Comparison of ENCODE assay signal across 18 cellular contexts in the genomic region with DNA sequence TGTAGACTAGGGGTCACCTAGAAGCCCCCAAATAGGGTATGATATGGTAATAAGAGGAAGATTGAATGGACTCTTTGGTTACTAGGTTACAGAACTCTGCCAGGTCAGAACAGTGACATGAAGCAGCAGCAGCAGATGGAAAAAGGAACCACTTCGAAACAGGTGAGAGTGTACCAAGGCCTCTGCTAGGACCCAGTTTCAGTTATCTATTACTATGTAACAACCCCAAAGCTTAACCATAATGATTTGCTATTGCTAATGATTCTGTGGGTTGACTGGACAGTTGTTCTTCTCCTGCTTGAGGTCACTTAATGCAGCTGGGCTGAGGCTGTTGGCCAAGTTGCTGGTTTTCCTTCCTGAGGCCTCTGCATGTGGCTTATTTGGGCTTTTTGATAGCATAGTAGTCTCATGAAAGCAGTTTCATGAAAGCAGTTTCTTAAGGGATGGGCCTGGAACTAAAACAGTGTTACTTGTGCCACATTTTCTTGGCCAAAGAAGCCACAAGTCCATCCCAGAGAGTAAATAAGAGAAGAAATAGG. TPM values are rescaled to one million over a fixed set of nuclear protein-coding genes. Genes with fewer than 3 reads are reported as not detected.
A peak's percentile ranks its signal among the peaks of the same experiment; 100 is the strongest.
DNase-seq lines count a peak whose midpoint lies in the region; ATAC-seq, FAIRE-seq and TF ChIP-seq lines count a peak whose summit lies in the region.
"Had no signal": no experiment of that assay in that cellular context is flagged by ENCODE, and none has a peak within 500 bp of the region (broad histone marks: within the 10 kb centered on the region; RNA-seq: fewer than 3 reads in every experiment).

No MANE protein-coding gene starts in this region.

- DNase-seq in GM18507 (ENCODE audit: extremely low spot score, insufficient read length, low read depth) (no peak), choroid plexus epithelial cell (ENCODE audit: low read depth) (peak; percentile 17), myocyte (ENCODE audit: low read depth) (peak; percentile 59), DMS79 (lab: John Stamatoyannopoulos, UW) (no peak), mesenteric fat pad (ENCODE audit: low spot score) (no peak)
- DNase-seq: BE2C; CD4-positive, CD25-positive, alpha-beta regulatory T cell; COR-L47; GDM1; Kasumi-1; NCI-H1694 treated with DMSO at 0.1 percent for 48 hours; NCI-H345; NCI-H526 had no signal

- ATAC-seq in HG03342 (IDR thresholded peaks at IDR 0.05; ENCODE audit: unreplicated experiment), result peak; percentile 47
- ATAC-seq in HG02571 (IDR thresholded peaks at IDR 0.05; ENCODE audit: unreplicated experiment), result no peak
- ATAC-seq in HG03135 (IDR thresholded peaks at IDR 0.05; ENCODE audit: unreplicated experiment), result no peak
- ATAC-seq: GM23338, HCT116 had no signal

- H3K4me3 ChIP-seq in choroid plexus epithelial cell (ENCODE audit: low read depth, low read length), result no peak overlapping the region
- H3K4me3 ChIP-seq: GM23338 had no signal

- FAIRE-seq in GM18507 (lab: Jason Lieb, UNC), result peak; percentile 15

- TF ChIP-seq CTCF in choroid plexus epithelial cell (conservative IDR thresholded peaks at IDR 0.05; ENCODE audit: low read depth, low read length), result no peak

RNA-seq across cellular contexts. Expression of gene C9orf43, which starts 17.6 kb away (rescaled TPM):
- total RNA-seq in myocyte (0.26 and 0.64 TPM in 2 replicates), mesenteric fat pad (0.45 TPM)
- 0.49 TPM for polyA plus RNA-seq in myocyte (2012)

RNA-seq across cellular contexts. Expression of gene POLE3, which starts 17.7 kb away (rescaled TPM):
- total RNA-seq in myocyte (53.9 and 65.9 TPM in 2 replicates), mesenteric fat pad (26.4 TPM)
- polyA plus RNA-seq in myocyte (2012), result 40.0 TPM

RNA-seq across cellular contexts. Expression of gene ALAD, which starts 27.0 kb away (rescaled TPM):
- total RNA-seq in myocyte, result 16.0 and 24.5 TPM in 2 replicates
- 39.5 TPM for polyA plus RNA-seq in myocyte (2012)
- 52.8 TPM for total RNA-seq in mesenteric fat pad

RNA-seq across cellular contexts. Expression of gene RGS3, which starts 35.4 kb away (rescaled TPM):
- 70.9 and 110 TPM in 2 replicates for total RNA-seq in myocyte
- 57.5 TPM for polyA plus RNA-seq in myocyte (2012)
- 116 TPM for total RNA-seq in mesenteric fat pad

RNA-seq across cellular contexts. Expression of gene HDHD3, which starts 51.3 kb away (rescaled TPM):
- total RNA-seq in myocyte, result 9.1 and 14.6 TPM in 2 replicates
- polyA plus RNA-seq in myocyte (2012), result 9.5 TPM
- 15.4 TPM for total RNA-seq in mesenteric fat pad

Comparison
In these comparisons a context has a peak if more than half of its experiments do, and no peak if none do; other contexts are left out.
1. DNase-seq: peak in choroid plexus epithelial cell (single experiment) and myocyte (single experiment); none in GM18507 (single experiment), DMS79 (single experiment) and mesenteric fat pad (single experiment).